5 cellular contexts compared by ENCODE assay signal in the genomic region with DNA sequence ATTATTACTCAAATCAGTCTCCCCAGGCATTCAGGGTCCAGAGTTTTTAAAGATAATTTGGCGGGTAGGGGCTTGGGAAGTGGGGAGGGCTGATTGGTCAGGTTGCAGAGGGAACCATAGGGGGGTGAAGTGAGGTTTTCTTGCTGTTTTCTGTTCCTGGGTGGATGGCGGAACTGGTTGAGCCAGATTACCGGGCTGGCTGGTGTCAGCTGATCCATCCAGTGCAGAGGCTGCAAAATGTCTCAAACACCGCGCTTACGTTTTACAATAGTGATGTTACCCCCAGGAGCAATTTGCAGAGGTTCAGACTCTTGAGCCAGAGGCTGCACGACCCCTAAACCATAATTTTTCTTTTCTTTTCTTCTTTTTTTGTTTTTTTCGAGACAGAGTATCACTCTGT. TPM values are rescaled to one million over a fixed set of nuclear protein-coding genes. Genes with fewer than 3 reads are reported as not detected.
"Had no signal": no experiment of that assay in that cellular context is flagged by ENCODE, and none has a peak within 500 bp of the region (broad histone marks: within the 10 kb centered on the region; RNA-seq: fewer than 3 reads in every experiment).

No MANE protein-coding gene starts in this region.

RNA-seq across cellular contexts. Expression of gene GYG2, which starts 25.2 kb away (rescaled TPM):
- total RNA-seq: mammary epithelial cell had no signal
- polyA plus RNA-seq: mammary epithelial cell had no signal

RNA-seq across cellular contexts. Expression of gene XG, which starts 51.6 kb away (rescaled TPM):
- total RNA-seq: frontal cortex, glomerular endothelial cell, renal cortical epithelial cell, temporal lobe had no signal
